ENCODE assay signal across 1 cellular context in the genomic region with DNA sequence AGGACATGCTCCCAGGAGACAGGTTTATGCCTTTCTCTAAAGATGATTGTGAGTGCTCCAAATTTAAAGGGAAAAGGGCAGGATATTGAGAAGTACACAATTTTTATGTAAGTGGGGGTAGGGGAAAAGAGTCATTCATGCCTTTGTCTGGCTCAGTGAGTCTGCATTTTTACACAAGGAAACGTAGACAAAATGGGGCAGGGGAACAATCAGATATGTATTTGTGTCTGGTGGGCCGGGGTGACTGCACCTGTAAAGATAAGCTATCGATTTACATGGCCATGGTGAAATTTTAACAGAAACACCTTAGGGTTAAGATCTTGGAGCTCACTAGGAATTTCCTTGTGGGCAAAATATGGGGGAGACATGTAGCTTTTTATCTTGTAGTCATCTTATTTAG.
TF ChIP-seq lines count a peak whose summit lies in the region.

No MANE protein-coding gene starts in this region.

TF ChIP-seq in K562, 482 proteins besides CTCF, POLR2A, EP300 and RAD21 (continued from another document):
- TF ChIP-seq, protein P1, sequence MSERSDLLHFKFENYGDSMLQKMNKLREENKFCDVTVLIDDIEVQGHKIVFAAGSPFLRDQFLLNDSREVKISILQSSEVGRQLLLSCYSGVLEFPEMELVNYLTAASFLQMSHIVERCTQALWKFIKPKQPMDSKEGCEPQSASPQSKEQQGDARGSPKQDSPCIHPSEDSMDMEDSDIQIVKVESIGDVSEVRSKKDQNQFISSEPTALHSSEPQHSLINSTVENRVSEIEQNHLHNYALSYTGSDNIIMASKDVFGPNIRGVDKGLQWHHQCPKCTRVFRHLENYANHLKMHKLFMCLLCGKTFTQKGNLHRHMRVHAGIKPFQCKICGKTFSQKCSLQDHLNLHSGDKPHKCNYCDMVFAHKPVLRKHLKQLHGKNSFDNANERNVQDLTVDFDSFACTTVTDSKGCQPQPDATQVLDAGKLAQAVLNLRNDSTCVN (CRISPR knock-in tag; IDR thresholded peaks at IDR 0.05): no peak
- TF ChIP-seq ARID1B (IDR thresholded peaks at IDR 0.05) (peak; percentile 57), TCF3 (CRISPR knock-in tag; IDR thresholded peaks at IDR 0.05) (0 out of 2 replicates have a peak, but pooled peaks have one; percentile 22), NFE2 (IDR thresholded peaks at IDR 0.05; ENCODE audit: low read depth) (peak; percentile 81), KAT7 (CRISPR knock-in tag; IDR thresholded peaks at IDR 0.05; ENCODE audit: borderline replicate concordance) (no peak), TEAD4 (IDR thresholded peaks at IDR 0.05; ENCODE audit: low read length) (peak; percentile 21; the same call in 1 of the 2 replicates), TEAD4 (CRISPR knock-in tag; IDR thresholded peaks at IDR 0.05; ENCODE audit: borderline replicate concordance) (no peak), POLR2AphosphoS5 (IDR thresholded peaks at IDR 0.05; ENCODE audit: control insufficient read depth, insufficient read depth, low read depth, low read length) (no peak), SMARCA4 (IDR thresholded peaks at IDR 0.05) (0 out of 2 replicates have a peak, but pooled peaks have one; percentile 41), SMC3 (conservative IDR thresholded peaks at IDR 0.05; ENCODE audit: insufficient read depth, low read depth, low read length) (no peak), ETV5 (CRISPR knock-in tag; IDR thresholded peaks at IDR 0.05; ENCODE audit: low read depth) (no peak), CHD1 (IDR thresholded peaks at IDR 0.05; ENCODE audit: low read length) (no peak), ZNF316 (IDR thresholded peaks at IDR 0.05) (peak; percentile 69), TAL1 (IDR thresholded peaks at IDR 0.05) (peak; percentile 39), HIVEP1 (CRISPR knock-in tag; IDR thresholded peaks at IDR 0.05) (no peak), DPF2 (IDR thresholded peaks at IDR 0.05) (peak; percentile 64; the same call in 1 of the 2 replicates), GTF2A2 (tag; IDR thresholded peaks at IDR 0.05) (no peak), MAFG (tag; conservative IDR thresholded peaks at IDR 0.05) (peak; percentile 59; the same call in 1 of the 2 replicates), ZNF449 (CRISPR knock-in tag; IDR thresholded peaks at IDR 0.05) (no peak), NFE2L1 (tag; IDR thresholded peaks at IDR 0.05; ENCODE audit: borderline replicate concordance, low read depth) (no peak), CBFA2T3 (IDR thresholded peaks at IDR 0.05) (peak; percentile 49; the same call in 1 of the 2 replicates), MLX (CRISPR knock-in tag; conservative IDR thresholded peaks at IDR 0.05) (no peak)
